ENCODE assay signal across 17 cellular contexts in the genomic region with DNA sequence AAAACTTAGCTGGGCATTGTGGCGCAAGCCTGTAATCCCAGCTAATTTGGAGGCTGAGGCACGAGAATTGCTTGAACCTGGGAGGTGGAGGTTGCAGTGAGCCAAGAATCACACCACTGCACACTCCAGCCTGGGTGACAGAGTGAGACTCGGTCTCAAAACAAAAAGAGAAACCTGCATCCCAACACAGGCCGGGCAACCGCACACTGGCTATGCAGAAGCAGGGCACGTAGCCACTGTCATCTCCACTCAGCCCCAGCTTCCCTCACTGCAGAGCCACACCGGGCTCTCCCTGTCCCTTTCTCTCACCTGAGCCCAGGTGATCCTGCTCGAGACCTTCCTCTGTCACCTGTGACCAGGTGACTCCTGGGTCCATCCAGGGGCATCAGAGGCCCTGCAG. TPM values are rescaled to one million over a fixed set of nuclear protein-coding genes. Genes with fewer than 3 reads are reported as not detected.
DNase-seq lines count a peak whose midpoint lies in the region; ATAC-seq and TF ChIP-seq lines count a peak whose summit lies in the region.
"Had no signal": no experiment of that assay in that cellular context is flagged by ENCODE, and none has a peak within 500 bp of the region (broad histone marks: within the 10 kb centered on the region; RNA-seq: fewer than 3 reads in every experiment).

No MANE protein-coding gene starts in this region.

- H3K27me3 Mint-ChIP-seq in CD4-positive, CD25-positive, alpha-beta regulatory T cell: no peaks in the 10 kb centered on the region
- no peaks in the 10 kb centered on the region for H3K27me3 Mint-ChIP-seq in WTC11 (ENCODE audit: low read depth)

- no peak overlapping the region for H4K12ac ChIP-seq in trophoblast cell (ENCODE audit: low read depth, low read length)

- no peaks in the 10 kb centered on the region for H3K27me3 ChIP-seq in CD4-positive, CD25-positive, alpha-beta regulatory T cell (ENCODE audit: control insufficient read depth, insufficient read depth, low read length)
- H3K27me3 ChIP-seq in trophoblast cell (ENCODE audit: insufficient read depth, low read length): no peaks in the 10 kb centered on the region
- no peaks in the 10 kb centered on the region for H3K27me3 ChIP-seq in stomach

- H3K23ac ChIP-seq in trophoblast cell (ENCODE audit: low read length): no peak overlapping the region

- no peak for TF ChIP-seq POLR2A in stomach (IDR thresholded peaks at IDR 0.05)

- no peak overlapping the region for H3K4me3 Mint-ChIP-seq in CD4-positive, CD25-positive, alpha-beta regulatory T cell
- H3K4me3 Mint-ChIP-seq in WTC11: no peak overlapping the region

- peak overlapping the region; percentile 38 for H3K4ac ChIP-seq in trophoblast cell (ENCODE audit: low read depth, low read length)

- H3K18ac ChIP-seq in trophoblast cell (ENCODE audit: low read length): no peak overlapping the region

- H3K79me1 ChIP-seq in trophoblast cell (ENCODE audit: low read length): peaks cover 2% of the 10 kb centered on the region

- POLR2A ChIA-PET in WTC11 (lab: Charles Lee): interaction anchor here (1.1 kb wide), 1 partner anchor 21 kb away, joined by 3 read pairs; no protein-coding TSS in a partner anchor

- H2BK120ac ChIP-seq in trophoblast cell (ENCODE audit: insufficient read depth, low read length, poor library complexity): no peak overlapping the region

- H3K36me3 ChIP-seq in CD4-positive, CD25-positive, alpha-beta regulatory T cell (ENCODE audit: control insufficient read depth, insufficient read depth, low read length): no peaks in the 10 kb centered on the region
- H3K36me3 ChIP-seq in trophoblast cell (ENCODE audit: control insufficient read depth in 1 of 2, insufficient read depth in 2 of 2, low read length in 2 of 2) (no peaks in the 10 kb centered on the region), stomach (no peaks in the 10 kb centered on the region)

- H3K4me1 ChIP-seq in CD4-positive, CD25-positive, alpha-beta regulatory T cell (ENCODE audit: control insufficient read depth, insufficient read depth, low read length, poor library complexity, severe bottlenecking): peaks cover 42% of the 10 kb centered on the region
- H3K4me1 ChIP-seq in trophoblast cell (ENCODE audit: control insufficient read depth in 1 of 2, insufficient read depth in 2 of 2, low read length in 2 of 2) (peaks cover 25 to 26% of the 10 kb centered on the region in 2 experiments), stomach (peaks cover 45 to 97% (median 83%) of the 10 kb centered on the region in 4 donors)

- no CpG with 5 or more reads among the region's 8 CpGs for WGBS in trophoblast cell (ENCODE audit: extremely low coverage, insufficient coverage, insufficient read length)
- WGBS in stomach, 5 donors: 89 to 96% (median 93%) methylated on average over 7 to 8 of the region's 8 CpGs

- no peak overlapping the region for H4K91ac ChIP-seq in trophoblast cell (ENCODE audit: low read depth, low read length)

- peaks cover 8 to 71% (median 29%) of the 10 kb centered on the region in 4 donors for H3K4me1 Mint-ChIP-seq in CD4-positive, CD25-positive, alpha-beta regulatory T cell
- H3K4me1 Mint-ChIP-seq in WTC11: peaks cover 4% of the 10 kb centered on the region

- peaks cover 11% of the 10 kb centered on the region for H3K79me2 ChIP-seq in trophoblast cell (ENCODE audit: control insufficient read depth, insufficient read depth, low read length, poor library complexity)

- no peak for ATAC-seq in CD4-positive, CD25-positive, alpha-beta regulatory T cell (ENCODE audit: low read depth in 2 of 2)
- ATAC-seq in WTC11: no peak

- DNase-seq in CD4-positive, CD25-positive, alpha-beta regulatory T cell: no peak
- DNase-seq in WTC11 (ENCODE audit: low spot score) (no peak), trophoblast cell (no peak), stomach (no peak), kidney tubule cell (ENCODE audit: low spot score) (no peak), T-helper 1 cell (no peak)
- DNase-seq: DND-41; MV-4-11; NCI-H1417; NCI-H2029; NCI-H2171; NCI-H446; NCI-H69; NK-92 treated with Interleukin-12 subunit alpha and Interleukin-12 subunit beta, amount 100 ng/mL, for 24 hours; OCI-M1; SIG-M5 had no signal

- H3K4me3 ChIP-seq in CD4-positive, CD25-positive, alpha-beta regulatory T cell (ENCODE audit: low read depth, low read length): no peak overlapping the region
- H3K4me3 ChIP-seq in trophoblast cell (ENCODE audit: low read depth, low read length): no peak overlapping the region
- no peak overlapping the region for H3K4me3 ChIP-seq in stomach

- H3K27ac ChIP-seq in C4-2B (peak overlapping the region; percentile 1; the same call in 1 of the 2 replicates), trophoblast cell (ENCODE audit: low read depth, low read length) (no peak overlapping the region), stomach (peak overlapping the region in 1 of 5 donors; percentile 18)
- no peak overlapping the region for H3K27ac ChIP-seq in CD4-positive, CD25-positive, alpha-beta regulatory T cell (ENCODE audit: insufficient read depth, low read length, poor library complexity, severe bottlenecking)

- no peak overlapping the region for H3K9ac ChIP-seq in trophoblast cell (ENCODE audit: low read length)

- no peak overlapping the region for H2AK5ac ChIP-seq in trophoblast cell (ENCODE audit: low read length)

- H3K9me3 ChIP-seq in CD4-positive, CD25-positive, alpha-beta regulatory T cell (ENCODE audit: control insufficient read depth in 2 of 2, low read length in 2 of 2): no peaks in the 10 kb centered on the region
- H3K9me3 ChIP-seq in trophoblast cell (ENCODE audit: insufficient read depth, low read depth, low read length) (no peaks in the 10 kb centered on the region), stomach (no peaks in the 10 kb centered on the region)

- no peak overlapping the region for H3K4me2 ChIP-seq in trophoblast cell (ENCODE audit: low read length)

- H2BK5ac ChIP-seq in trophoblast cell (ENCODE audit: low read depth, low read length, poor library complexity): no peak overlapping the region

- H3K27ac Mint-ChIP-seq in CD4-positive, CD25-positive, alpha-beta regulatory T cell: peak overlapping the region in 2 of 3 donors; percentile 20 to 77
- H3K27ac Mint-ChIP-seq in WTC11: peak overlapping the region; percentile 60; the same call in 1 of the 2 replicates

- H3K9me3 Mint-ChIP-seq in CD4-positive, CD25-positive, alpha-beta regulatory T cell: peaks cover 0 to 2% (median 0%) of the 10 kb centered on the region in 7 donors
- H3K9me3 Mint-ChIP-seq in WTC11: no peaks in the 10 kb centered on the region

- no peak overlapping the region for H4K8ac ChIP-seq in trophoblast cell (ENCODE audit: low read depth, low read length)

- TF ChIP-seq EP300 in stomach (IDR thresholded peaks at IDR 0.05): no peak

- TF ChIP-seq CTCF in C4-2B (conservative IDR thresholded peaks at IDR 0.05): no peak
- no peak for TF ChIP-seq CTCF in WTC11 (IDR thresholded peaks at IDR 0.05)
- no peak for TF ChIP-seq CTCF in stomach (IDR thresholded peaks at IDR 0.05)

- intact Hi-C loops in stomach (cut with DNase I; ENCODE audit: low total_unique reads): no loop called here

- no peaks in the 10 kb centered on the region for H3K36me3 Mint-ChIP-seq in CD4-positive, CD25-positive, alpha-beta regulatory T cell
- H3K36me3 Mint-ChIP-seq in WTC11: no peaks in the 10 kb centered on the region

- no peak overlapping the region for H3K14ac ChIP-seq in trophoblast cell (ENCODE audit: low read length)

- no peak overlapping the region for H2AFZ ChIP-seq in trophoblast cell (ENCODE audit: insufficient read depth, low read length, poor library complexity)

- no peak overlapping the region for H2BK12ac ChIP-seq in trophoblast cell (ENCODE audit: low read length)

- CTCF ChIA-PET in WTC11 (lab: Charles Lee): interaction anchor here (0.6 to 6.1 kb wide), 13 partner anchors 10 to 1044 kb away, joined by 3 to 55 read pairs (median 4); partner anchors contain the start of gene ELL

TF ChIP-seq in WTC11, 78 proteins besides CTCF, POLR2A, EP300 and RAD21 (continues in another document):
- TF ChIP-seq ZNF416 (CRISPR knock-in tag; IDR thresholded peaks at IDR 0.05) (no peak), FOXP4 (CRISPR knock-in tag; IDR thresholded peaks at IDR 0.05) (no peak)

RNA-seq across cellular contexts. Expression of gene ELL, which starts 11.7 kb away (rescaled TPM):
- total RNA-seq in CD4-positive, CD25-positive, alpha-beta regulatory T cell: 53.6 TPM
- polyA plus RNA-seq in CD4-positive, CD25-positive, alpha-beta regulatory T cell: 10 to 100 TPM in 1 of 4 donors, 1 to 10 TPM in 3; 7.7 to 11.8 (median 9.7) TPM
- total RNA-seq in WTC11 (2021): 11.6 to 17.3 TPM (median 13.1 TPM) in 3 replicates
- polyA plus RNA-seq in trophoblast cell (2013): 26.7 and 26.8 TPM in 2 replicates
- total RNA-seq in stomach: 10 to 100 TPM in 3 of 5 donors, 1 to 10 TPM in 2; 8.0 to 88.7 (median 13.5) TPM
- 10 to 100 TPM in 1 of 3 donors, 1 to 10 TPM in 2; 4.1 to 12.7 (median 8.1) TPM for polyA plus RNA-seq in stomach

RNA-seq across cellular contexts. Expression of gene FKBP8, which starts 33.2 kb away (rescaled TPM):
- 186 TPM for total RNA-seq in CD4-positive, CD25-positive, alpha-beta regulatory T cell
- 100 to 1,000 TPM; 106 to 118 (median 117) TPM for polyA plus RNA-seq in CD4-positive, CD25-positive, alpha-beta regulatory T cell
- total RNA-seq in WTC11 (2021) (345 to 423 TPM (median 410 TPM) in 3 replicates), stomach (100 to 1,000 TPM in 4 of 5 donors, 10 to 100 TPM in 1; 87.8 to 819 (median 197) TPM)
- 152 and 154 TPM in 2 replicates for polyA plus RNA-seq in trophoblast cell (2013)
- polyA plus RNA-seq in stomach: 100 to 1,000 TPM; 157 to 254 (median 249) TPM

RNA-seq across cellular contexts. Expression of gene KXD1, which starts 47.5 kb away (rescaled TPM):
- total RNA-seq in CD4-positive, CD25-positive, alpha-beta regulatory T cell: 90.6 TPM
- 10 to 100 TPM; 65.3 to 99.1 (median 89.9) TPM for polyA plus RNA-seq in CD4-positive, CD25-positive, alpha-beta regulatory T cell
- total RNA-seq in WTC11 (2021): 136 to 155 TPM (median 154 TPM) in 3 replicates
- 112 and 120 TPM in 2 replicates for polyA plus RNA-seq in trophoblast cell (2013)
- total RNA-seq in stomach: 100 to 1,000 TPM in 2 of 5 donors, 10 to 100 TPM in 3; 30.8 to 513 (median 55.4) TPM
- 100 to 1,000 TPM in 1 of 3 donors, 10 to 100 TPM in 2; 71.0 to 131 (median 84.5) TPM for polyA plus RNA-seq in stomach
